In the genomic region with DNA sequence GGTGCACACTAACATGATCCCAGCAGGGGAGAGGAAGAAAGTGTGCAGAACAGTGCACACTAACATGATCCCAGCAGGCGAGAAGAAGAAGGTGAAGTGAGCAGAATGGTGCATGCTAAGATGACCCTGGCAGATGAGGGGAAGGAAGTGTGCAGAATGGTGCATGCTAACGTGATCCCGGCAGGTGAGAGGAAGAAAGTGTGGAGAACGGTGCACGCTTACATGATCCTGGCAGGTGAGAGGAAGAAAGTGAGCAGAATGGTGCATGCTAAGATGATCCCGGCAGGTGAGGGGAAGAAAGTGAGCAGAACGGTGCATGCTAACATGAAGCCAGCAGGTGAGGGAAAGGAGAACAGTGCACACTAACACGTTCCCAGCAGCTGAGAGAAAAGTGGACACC, we compare ENCODE assay signal across 17 cellular contexts.
"Had no signal": no experiment of that assay in that cellular context is flagged by ENCODE, and none has a peak within 500 bp of the region (broad histone marks: within the 10 kb centered on the region; RNA-seq: fewer than 3 reads in every experiment).

No MANE protein-coding gene starts in this region.

- DNase-seq: activated CD4-positive, alpha-beta memory T cell treated with anti-CD3 and anti-CD28 coated beads, Interleukin-2, amount 10 ng/mL, durations not matched to agents 7 days and 5 days; activated CD4-positive, alpha-beta T cell treated with anti-CD3 and anti-CD28 coated beads for 36 hours; activated naive CD4-positive, alpha-beta T cell; activated naive CD8-positive, alpha-beta T cell treated with anti-CD3 and anti-CD28 coated beads, Interleukin-2, amount 50 U/mL, for 24 hours; aorta; cerebellar nuclear complex; effector memory CD4-positive, alpha-beta T cell; mucosa of descending colon; naive thymus-derived CD4-positive, alpha-beta T cell; pancreas; T-helper 9 cell had no signal

- FAIRE-seq: frontal cortex, pancreas, urothelium cell line had no signal

- H3K4me1 ChIP-seq: pancreas had no signal

- H3K36me3 ChIP-seq: heart left ventricle, pancreas had no signal

- H3K9me3 ChIP-seq: mucosa of descending colon, pancreas had no signal

- H3K27me3 ChIP-seq: heart left ventricle, pancreas had no signal

- H3K4me3 ChIP-seq: heart left ventricle, mucosa of descending colon, pancreas had no signal

- H3K27ac ChIP-seq: heart left ventricle, pancreas had no signal

- ATAC-seq: activated CD4-positive, alpha-beta T cell treated with anti-CD3 and anti-CD28 coated beads for 36 hours; activated naive CD8-positive, alpha-beta T cell treated with anti-CD3 and anti-CD28 coated beads, Interleukin-2, amount 50 U/mL, for 24 hours; left lobe of liver; mucosa of descending colon; naive thymus-derived CD4-positive, alpha-beta T cell; pancreas; stimulated activated effector memory CD8-positive, alpha-beta T cell treated with anti-CD3 and anti-CD28 coated beads, Interleukin-12 subunit alpha, Interleukin-12 subunit beta, amount 100 ng/mL, for 72 hours; T-cell had no signal
